ENCODE assay signal across 13 cellular contexts in genomic region chr1:23215751-23216449, GRCh38. TPM values are rescaled to one million over a fixed set of nuclear protein-coding genes. Genes with fewer than 3 reads are reported as not detected.
DNase-seq lines count a peak whose midpoint lies in the region; ATAC-seq, FAIRE-seq and TF ChIP-seq lines count a peak whose summit lies in the region.
"Had no signal": no experiment of that assay in that cellular context is flagged by ENCODE, and none has a peak within 500 bp of the region (broad histone marks: within the 10 kb centered on the region; RNA-seq: fewer than 3 reads in every experiment).

No MANE protein-coding gene starts in this region.

- no peak overlapping the region for H3K4me2 ChIP-seq in K562 (ENCODE audit: insufficient read depth, low read length)

- 0 out of 2 replicates have a peak, but pooled peaks cover 9% of the 10 kb centered on the region for H4K20me1 ChIP-seq in K562 (replicated peaks; ENCODE audit: control insufficient read depth, insufficient read depth, low read length)

- BruUV-seq in Caco-2 (replicated peaks; lab: Mats Ljungman, UMichigan) (no TSS peak), K562 (replicated peaks; lab: Mats Ljungman, UMichigan) (no TSS peak)

- H2AFZ ChIP-seq in K562 (ENCODE audit: low read depth, low read length): no peak overlapping the region

- WGBS in K562 (ENCODE audit: insufficient coverage, low coverage, missing lambda C conversion rate): 16% methylated on average over 3 of the region's 3 CpGs

- ATAC-seq in K562 (no peak), GM19452 (IDR thresholded peaks at IDR 0.05; ENCODE audit: unreplicated experiment) (no peak), Right ventricle myocardium inferior (no peak)
- ATAC-seq: gastrocnemius medialis had no signal

- DNase-seq in Caco-2 (no peak), K562 (ENCODE audit: extremely low read depth in 1 of 4, low spot score in 3 of 4) (no peak), Right ventricle myocardium inferior (ENCODE audit: missing footprints) (no peak), urothelium cell line (ENCODE audit: low spot score) (no peak)
- DNase-seq: gastrocnemius medialis, MV-4-11, NCI-H2171 had no signal

- H3K36me3 ChIP-seq in Caco-2 (ENCODE audit: control insufficient read depth, insufficient read depth, low read length) (no peaks in the 10 kb centered on the region; the same call in 1 of the 2 replicates), HUES48 (ENCODE audit: control insufficient read depth, insufficient read depth, low read length) (peaks cover 9% of the 10 kb centered on the region; the same call in 1 of the 2 replicates), K562 (ENCODE audit: control insufficient read depth, insufficient read depth, low read length) (no peaks in the 10 kb centered on the region)
- H3K36me3 ChIP-seq: gastrocnemius medialis had no signal

- H3K4me3 ChIP-seq in Caco-2 (ENCODE audit: low read depth, low read length): peak overlapping the region; percentile 71
- H3K4me3 ChIP-seq in HUES48 (ENCODE audit: low read depth, low read length): peak overlapping the region; percentile 85
- H3K4me3 ChIP-seq in K562: no peak overlapping the region

- no peaks in the 10 kb centered on the region for H3K79me2 ChIP-seq in K562 (ENCODE audit: control insufficient read depth, insufficient read depth, low read length)

- H3K4me1 Mint-ChIP-seq in Caco-2 (ENCODE audit: low read depth, unreplicated experiment) (peaks cover 6% of the 10 kb centered on the region), nephron (peaks cover 10% of the 10 kb centered on the region)

- H3K27me3 ChIP-seq in Caco-2 (replicated peaks; ENCODE audit: control insufficient read depth, insufficient read depth, low read length): no peaks in the 10 kb centered on the region
- peaks cover 8% of the 10 kb centered on the region for H3K27me3 ChIP-seq in HUES48 (ENCODE audit: control insufficient read depth, insufficient read depth, low read length)
- peaks cover 32 to 61% of the 10 kb centered on the region in 2 experiments for H3K27me3 ChIP-seq in K562 (ENCODE audit: control insufficient read depth in 2 of 2, insufficient read depth in 2 of 2, low read length in 2 of 2)

- H3K9ac ChIP-seq in HUES48 (ENCODE audit: low read depth, low read length) (no peak overlapping the region), K562 (ENCODE audit: insufficient read depth in 1 of 2, low read depth in 2 of 2, low read length in 2 of 2) (no peak overlapping the region)
- H3K9ac ChIP-seq: SK-N-SH had no signal

- no peak for TF ChIP-seq RAD21 in K562 (CRISPR knock-in tag; conservative IDR thresholded peaks at IDR 0.05 in 1 of 2, IDR thresholded peaks at IDR 0.05 in 1 of 2)

- POLR2A ChIA-PET in Caco-2 (lab: Charles Lee) (no interaction called here), K562 (lab: Yijun Ruan, JAX) (no interaction called here)

- no peaks in the 10 kb centered on the region for H3K9me3 Mint-ChIP-seq in Caco-2 (ENCODE audit: unreplicated experiment)
- peaks cover 2% of the 10 kb centered on the region for H3K9me3 Mint-ChIP-seq in nephron

- intact Hi-C loops in Caco-2 (cut with micrococcal nuclease; ENCODE audit: unreplicated experiment): loop anchor here (5.0 kb wide), 1 partner anchor 56 kb away; no protein-coding TSS in a partner anchor
- intact Hi-C loops in K562 (cut with micrococcal nuclease): loop anchor here (5.0 to 10.0 kb wide), 3 partner anchors 61 to 319 kb away; partner anchors contain the start of gene E2F2
- intact Hi-C loops in Right ventricle myocardium inferior (cut with DNase I): loop anchor here (10.0 kb wide), 1 partner anchor 59 kb away; no protein-coding TSS in a partner anchor

- H3K27ac Mint-ChIP-seq in Caco-2 (ENCODE audit: unreplicated experiment) (no peak overlapping the region), nephron (no peak overlapping the region)

- H3K27me3 Mint-ChIP-seq in Caco-2 (ENCODE audit: insufficient read depth, unreplicated experiment) (no peaks in the 10 kb centered on the region), nephron (ENCODE audit: low read depth) (peaks cover 85% of the 10 kb centered on the region)

- no peak overlapping the region for H3K27ac ChIP-seq in HUES48 (ENCODE audit: low read depth, low read length)
- H3K27ac ChIP-seq in K562 (ENCODE audit: extremely low read depth, low read depth, low read length): no peak overlapping the region
- H3K27ac ChIP-seq: C4-2B, gastrocnemius medialis had no signal

- no peak for TF ChIP-seq EP300 in K562 (IDR thresholded peaks at IDR 0.05; ENCODE audit: low read length)

- TF ChIP-seq POLR2A in K562 (conservative IDR thresholded peaks at IDR 0.05): no peak

- in situ Hi-C loops in K562 (cut with MboI): loop anchor here (5.0 to 10.0 kb wide), 2 partner anchors 61 to 319 kb away; partner anchors contain the start of gene E2F2

- FAIRE-seq in K562 (lab: Jason Lieb, UNC): peak; percentile 26
- no peak for FAIRE-seq in urothelium cell line (lab: Jason Lieb, UNC)
- FAIRE-seq: endothelial cell of umbilical vein had no signal

- H3K36me3 Mint-ChIP-seq in Caco-2 (ENCODE audit: insufficient read depth, unreplicated experiment): no peaks in the 10 kb centered on the region
- no peaks in the 10 kb centered on the region for H3K36me3 Mint-ChIP-seq in nephron (ENCODE audit: low read depth)

- H3K4me3 Mint-ChIP-seq in Caco-2 (ENCODE audit: unreplicated experiment) (peak overlapping the region; percentile 45), nephron (peak overlapping the region; percentile 52 to 59 (median 52))

- CTCF ChIA-PET in Caco-2 (lab: Charles Lee): no interaction called here
- CTCF ChIA-PET in K562 (lab: Yijun Ruan, JAX; ENCODE audit: low intra/inter-chr PET ratio): no interaction called here

- H3K4me1 ChIP-seq in Caco-2 (peaks cover 4% of the 10 kb centered on the region), HUES48 (ENCODE audit: control insufficient read depth, insufficient read depth, low read length) (peaks cover 18% of the 10 kb centered on the region), K562 (replicated peaks in 1 of 2; ENCODE audit: control insufficient read depth in 2 of 2, insufficient read depth in 2 of 2, low read length in 2 of 2) (peaks cover 0 to 13% of the 10 kb centered on the region in 2 experiments; a peak in 4 of 5 replicates)

- no peak for TF ChIP-seq CTCF in Caco-2 (IDR thresholded peaks at IDR 0.05; ENCODE audit: insufficient read depth in 1 of 2, low read depth in 1 of 2, low read length in 1 of 2, severe bottlenecking in 1 of 2, unreplicated experiment in 1 of 2)
- no peak for TF ChIP-seq CTCF in K562 (IDR thresholded peaks at IDR 0.05 in 2 of 3, conservative IDR thresholded peaks at IDR 0.05 in 1 of 3; ENCODE audit: insufficient read depth in 2 of 3, low read depth in 1 of 3, low read length in 3 of 3)
- no peak for TF ChIP-seq CTCF in nephron (IDR thresholded peaks at IDR 0.05; ENCODE audit: unreplicated experiment in 3 of 3)

- no peaks in the 10 kb centered on the region for H3K9me1 ChIP-seq in K562 (ENCODE audit: control insufficient read depth, insufficient read depth, low read length)

- H3K9me3 ChIP-seq in Caco-2 (no peaks in the 10 kb centered on the region), HUES48 (ENCODE audit: control insufficient read depth, insufficient read depth, low read length) (no peaks in the 10 kb centered on the region), K562 (replicated peaks; ENCODE audit: control insufficient read depth, insufficient read depth, low read depth, low read length) (no peaks in the 10 kb centered on the region)
- H3K9me3 ChIP-seq: gastrocnemius medialis, SK-N-SH had no signal

RNA-seq across cellular contexts. Expression of gene HTR1D, which starts 1.4 kb away (rescaled TPM):
- total RNA-seq in Caco-2 (2022): 7.7 and 8.7 TPM in 2 replicates
- total RNA-seq in K562 (2011; cell fraction: chromatin; rRNA removed; ENCODE audit: low replicate concordance): 0.25 TPM in 1 of 2 replicates, not detected in the other
- 0.17 TPM in 1 of 2 replicates, not detected in the other for total RNA-seq in K562 (2011; cell fraction: nucleolus; rRNA removed)
- 0.22 and 0.23 TPM in 2 replicates for total RNA-seq in K562 (2011; cell fraction: nucleoplasm; rRNA removed)
- total RNA-seq in K562 (2014; rRNA removed): not detected in 2 replicates
- not detected in 2 replicates for total RNA-seq in K562 (2014; rRNA removed; fragmentation: Illumina TruSeq; extraction: Trizol)
- not detected in 2 replicates for total RNA-seq in K562 (2015; rRNA removed; fragmentation: Illumina TruSeq; extraction: Trizol)
- total RNA-seq in K562 (2021): 0.04 TPM in 1 of 2 replicates, not detected in the other
- polyA plus RNA-seq in K562 (2011; rRNA removed): 0.04 and 0.08 TPM in 2 replicates
- 0.04 and 0.13 TPM in 2 replicates for polyA plus RNA-seq in K562 (2011; cell fraction: cytosol; rRNA removed)
- polyA plus RNA-seq in K562 (2011; cell fraction: nucleus; rRNA removed): 0.07 and 0.11 TPM in 2 replicates
- polyA plus RNA-seq in K562 (2012): 0.03 and 0.07 TPM in 2 replicates
- 0.09 TPM in 1 of 2 replicates, not detected in the other for polyA plus RNA-seq in K562 (2014; fragmentation: Illumina TruSeq; extraction: Trizol)
- under 1 TPM in 1 of 2 experiments, not detected in 1; 0.03 TPM for polyA plus RNA-seq in K562 (2014; fragmentation: Nextera tagmentation; extraction: Ambion mirVana)
- polyA plus RNA-seq in K562 (2014; rRNA removed): 0.08 and 0.09 TPM in 2 replicates
- polyA minus RNA-seq in K562 (2011; rRNA and poly(A)+ RNA removed): not detected in 2 replicates
- polyA minus RNA-seq in K562 (2011; cell fraction: cytosol; rRNA and poly(A)+ RNA removed): not detected in 2 replicates
- 0.22 TPM in 1 of 2 replicates, not detected in the other for polyA minus RNA-seq in K562 (2011; cell fraction: nucleus; rRNA and poly(A)+ RNA removed)
- 0.11 TPM for total RNA-seq in Right ventricle myocardium inferior
- total RNA-seq: gastrocnemius medialis had no signal

RNA-seq across cellular contexts. Expression of gene LUZP1, which starts 47.2 kb away (rescaled TPM):
- total RNA-seq in Caco-2 (2022) (20.0 and 20.6 TPM in 2 replicates), K562 (2014; rRNA removed) (10.2 and 12.4 TPM in 2 replicates), K562 (2014; rRNA removed; fragmentation: Illumina TruSeq; extraction: Trizol) (12.6 and 14.2 TPM in 2 replicates), K562 (2015; rRNA removed; fragmentation: Illumina TruSeq; extraction: Trizol) (13.8 and 15.3 TPM in 2 replicates), K562 (2021) (16.9 and 19.1 TPM in 2 replicates), Right ventricle myocardium inferior (30.4 TPM)
- total RNA-seq in K562 (2011; cell fraction: chromatin; rRNA removed; ENCODE audit: low replicate concordance): 14.5 and 31.1 TPM in 2 replicates
- 11.2 and 11.6 TPM in 2 replicates for total RNA-seq in K562 (2011; cell fraction: nucleolus; rRNA removed)
- total RNA-seq in K562 (2011; cell fraction: nucleoplasm; rRNA removed): 13.5 and 13.8 TPM in 2 replicates
- polyA plus RNA-seq in K562 (2011; rRNA removed) (10.0 and 11.2 TPM in 2 replicates), K562 (2014; fragmentation: Illumina TruSeq; extraction: Trizol) (14.2 and 14.7 TPM in 2 replicates), K562 (2014; fragmentation: Nextera tagmentation; extraction: Ambion mirVana) (10 to 100 TPM in 1 of 2 experiments, 1 to 10 TPM in 1; 6.5 to 11.8 TPM), K562 (2014; rRNA removed) (6.8 and 7.7 TPM in 2 replicates)
- polyA plus RNA-seq in K562 (2011; cell fraction: cytosol; rRNA removed): 6.0 and 7.6 TPM in 2 replicates
- polyA plus RNA-seq in K562 (2011; cell fraction: nucleus; rRNA removed): 14.3 and 16.7 TPM in 2 replicates
- 8.4 and 9.6 TPM in 2 replicates for polyA plus RNA-seq in K562 (2012)
- 20.6 and 21.8 TPM in 2 replicates for polyA minus RNA-seq in K562 (2011; rRNA and poly(A)+ RNA removed)
- 11.2 and 12.9 TPM in 2 replicates for polyA minus RNA-seq in K562 (2011; cell fraction: cytosol; rRNA and poly(A)+ RNA removed)
- polyA minus RNA-seq in K562 (2011; cell fraction: nucleus; rRNA and poly(A)+ RNA removed): 9.4 and 17.5 TPM in 2 replicates
